In the genomic region with DNA sequence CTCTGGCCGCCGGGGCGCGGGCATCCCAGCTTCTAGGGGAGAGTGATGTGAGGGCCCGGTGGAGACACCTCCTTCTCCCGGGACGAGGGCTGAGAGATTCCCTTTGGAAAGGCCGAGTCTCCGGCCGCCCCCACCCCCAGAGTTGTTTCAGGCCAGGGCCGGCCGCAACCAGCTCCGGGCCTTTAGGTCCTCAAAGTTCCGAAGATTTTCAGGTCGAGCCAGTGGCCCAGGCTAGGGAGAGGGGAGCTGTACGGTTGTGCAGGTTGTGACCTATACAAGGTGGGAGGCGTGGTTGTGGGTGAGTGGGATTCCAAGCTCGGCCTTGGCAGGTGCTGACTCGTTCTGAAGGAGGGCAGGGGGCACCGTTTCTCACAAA, we compare ENCODE assay signal across 15 cellular contexts. TPM values are rescaled to one million over a fixed set of nuclear protein-coding genes. Genes with fewer than 3 reads are reported as not detected.
DNase-seq lines count a peak whose midpoint lies in the region; ATAC-seq and TF ChIP-seq lines count a peak whose summit lies in the region.
"Had no signal": no experiment of that assay in that cellular context is flagged by ENCODE, and none has a peak within 500 bp of the region (broad histone marks: within the 10 kb centered on the region; RNA-seq: fewer than 3 reads in every experiment).

No MANE protein-coding gene starts in this region.

- WGBS in sigmoid colon, 2 donors = 40 to 51% methylated on average over 20 of the region's 20 CpGs

- H3K9me3 ChIP-seq in ES-I3 (ENCODE audit: control insufficient read depth, insufficient read depth, low read length) = no peaks in the 10 kb centered on the region
- H3K9me3 ChIP-seq in ascending aorta = no peaks in the 10 kb centered on the region
- H3K9me3 ChIP-seq in iPS-18c (ENCODE audit: control insufficient read depth, insufficient read depth, low read length) = no peaks in the 10 kb centered on the region
- H3K9me3 ChIP-seq in sigmoid colon = no peaks in the 10 kb centered on the region

- POLR2A ChIA-PET in GM10248 (lab: Yijun Ruan, JAX) = no interaction called here

- no peaks in the 10 kb centered on the region for H3K9me3 Mint-ChIP-seq in natural killer cell
- H3K9me3 Mint-ChIP-seq: activated CD4-positive, alpha-beta memory T cell treated with anti-CD3 and anti-CD28 coated beads for 36 hours; activated naive CD8-positive, alpha-beta T cell treated with anti-CD3 and anti-CD28 coated beads, Interleukin-2, amount 10 ng/mL, durations not matched to agents 7 days and 5 days had no signal

- peaks cover 41% of the 10 kb centered on the region for H3K4me1 ChIP-seq in ES-I3 (ENCODE audit: insufficient read depth, low read length)
- peaks cover 8 to 9% of the 10 kb centered on the region in 2 donors for H3K4me1 ChIP-seq in ascending aorta
- peaks cover 0 to 17% (median 16%) of the 10 kb centered on the region in 4 donors for H3K4me1 ChIP-seq in sigmoid colon
- H3K4me1 ChIP-seq: foreskin keratinocyte had no signal

- ATAC-seq in natural killer cell = no peak
- ATAC-seq: foreskin keratinocyte had no signal

- no peak overlapping the region for H3K27ac Mint-ChIP-seq in natural killer cell
- H3K27ac Mint-ChIP-seq: activated CD4-positive, alpha-beta memory T cell treated with anti-CD3 and anti-CD28 coated beads for 36 hours; activated naive CD8-positive, alpha-beta T cell treated with anti-CD3 and anti-CD28 coated beads, Interleukin-2, amount 10 ng/mL, durations not matched to agents 7 days and 5 days had no signal

- no peak for TF ChIP-seq POLR2A in sigmoid colon (IDR thresholded peaks at IDR 0.05)

- H3K9ac ChIP-seq in ES-I3 (ENCODE audit: low read depth, low read length) = peak overlapping the region; percentile 78

- TF ChIP-seq CTCF in ascending aorta (IDR thresholded peaks at IDR 0.05) (no peak), sigmoid colon (IDR thresholded peaks at IDR 0.05) (no peak), natural killer cell (IDR thresholded peaks at IDR 0.05) (no peak), GM10248 (IDR thresholded peaks at IDR 0.05; ENCODE audit: control extremely low read depth, extremely low read depth, low read depth, missing control alignments) (no peak)

- no peak overlapping the region for H3K27ac ChIP-seq in ascending aorta
- no peak overlapping the region for H3K27ac ChIP-seq in sigmoid colon
- H3K27ac ChIP-seq: foreskin keratinocyte had no signal

- H3K4me1 Mint-ChIP-seq in natural killer cell = peaks cover 0 to 17% of the 10 kb centered on the region in 2 donors

- no peak overlapping the region for H3K4me3 Mint-ChIP-seq in natural killer cell
- H3K4me3 Mint-ChIP-seq: activated CD4-positive, alpha-beta memory T cell treated with anti-CD3 and anti-CD28 coated beads for 36 hours; activated naive CD8-positive, alpha-beta T cell treated with anti-CD3 and anti-CD28 coated beads, Interleukin-2, amount 10 ng/mL, durations not matched to agents 7 days and 5 days had no signal

- DNase-seq in ascending aorta (ENCODE audit: low spot score in 2 of 2) (no peak), sigmoid colon (no peak), natural killer cell (no peak), T-helper 1 cell (no peak), GM10248 (ENCODE audit: extremely low spot score) (no peak)
- no peak for DNase-seq in stimulated activated CD4-positive, alpha-beta T cell treated with anti-CD3 and anti-CD28 coated beads, Interleukin-4, amount 100 ng/mL, for 24 hours
- DNase-seq: activated CD4-positive, alpha-beta memory T cell treated with anti-CD3 and anti-CD28 coated beads for 36 hours; DMS79; foreskin keratinocyte; NCI-H1105; SIG-M5; stimulated activated CD8-positive, alpha-beta memory T cell treated with anti-CD3 and anti-CD28 coated beads, Interleukin-4, amount 100 ng/mL, for 48 hours had no signal

- H3K4me3 ChIP-seq in ascending aorta (peak overlapping the region; percentile 23 to 65), iPS-18c (ENCODE audit: insufficient read depth, low read depth, low read length) (peak overlapping the region; percentile 65), sigmoid colon (peak overlapping the region in 3 of 4 donors; percentile 40 to 43 (median 43))

- TF ChIP-seq EP300 in sigmoid colon (IDR thresholded peaks at IDR 0.05) = no peak

- peaks cover 48 to 66% of the 10 kb centered on the region in 2 donors for H3K27me3 Mint-ChIP-seq in natural killer cell (ENCODE audit: low read depth in 2 of 2)

- H3K36me3 ChIP-seq in ES-I3 (ENCODE audit: insufficient read depth, low read length) (no peaks in the 10 kb centered on the region), ascending aorta (no peaks in the 10 kb centered on the region), sigmoid colon (no peaks in the 10 kb centered on the region)

- H3K27me3 ChIP-seq in ascending aorta (peaks cover 7% of the 10 kb centered on the region), sigmoid colon (peaks cover 19 to 61% (median 33%) of the 10 kb centered on the region in 3 donors)

- intact Hi-C loops in ascending aorta (cut with DNase I) (no loop called here), sigmoid colon (cut with DNase I) (no loop called here), natural killer cell (cut with micrococcal nuclease) (no loop called here)

- CTCF ChIA-PET in GM10248 (lab: Yijun Ruan, JAX) = interaction anchor here (1.4 kb wide), 1 partner anchor 10 kb away, joined by 3 read pairs; no protein-coding TSS in a partner anchor

- no peaks in the 10 kb centered on the region for H3K36me3 Mint-ChIP-seq in natural killer cell
- H3K36me3 Mint-ChIP-seq: activated CD4-positive, alpha-beta memory T cell treated with anti-CD3 and anti-CD28 coated beads for 36 hours; activated naive CD8-positive, alpha-beta T cell treated with anti-CD3 and anti-CD28 coated beads, Interleukin-2, amount 10 ng/mL, durations not matched to agents 7 days and 5 days had no signal

RNA-seq across cellular contexts. Expression of gene ANKRD33, which starts 18.4 kb away (rescaled TPM):
- total RNA-seq in ascending aorta (not detected), sigmoid colon (not detected), natural killer cell (not detected)
- polyA plus RNA-seq in sigmoid colon = under 1 TPM in 1 of 3 donors, not detected in 2; 0.16 TPM
- total RNA-seq: activated CD4-positive, alpha-beta memory T cell treated with anti-CD3 and anti-CD28 coated beads for 36 hours; activated naive CD8-positive, alpha-beta T cell treated with anti-CD3 and anti-CD28 coated beads, Interleukin-2, amount 10 ng/mL, durations not matched to agents 7 days and 5 days; foreskin keratinocyte had no signal
- polyA plus RNA-seq: foreskin keratinocyte had no signal

RNA-seq across cellular contexts. Expression of gene FIGNL2, which starts 21.0 kb away (rescaled TPM):
- total RNA-seq in ascending aorta = not detected
- total RNA-seq in sigmoid colon = under 1 TPM in 2 of 4 donors, not detected in 2; 0.28 to 0.36 TPM
- polyA plus RNA-seq in sigmoid colon = under 1 TPM in 1 of 3 donors, not detected in 2; 0.36 TPM
- 1 to 10 TPM; 1.4 to 1.6 (median 1.5) TPM for total RNA-seq in natural killer cell
- total RNA-seq: foreskin keratinocyte had no signal

RNA-seq across cellular contexts. Expression of gene ACVRL1, which starts 37.8 kb away (rescaled TPM):
- total RNA-seq in ascending aorta = 308 TPM
- 100 to 1,000 TPM in 1 of 4 donors, 10 to 100 TPM in 3; 63.0 to 113 (median 70.9) TPM for total RNA-seq in sigmoid colon
- 10 to 100 TPM; 12.5 to 83.6 (median 24.6) TPM for polyA plus RNA-seq in sigmoid colon
- under 1 TPM in 1 of 3 donors, not detected in 2; 0.57 TPM for total RNA-seq in natural killer cell
- total RNA-seq: activated CD4-positive, alpha-beta memory T cell treated with anti-CD3 and anti-CD28 coated beads for 36 hours; activated naive CD8-positive, alpha-beta T cell treated with anti-CD3 and anti-CD28 coated beads, Interleukin-2, amount 10 ng/mL, durations not matched to agents 7 days and 5 days; foreskin keratinocyte had no signal

Comparison
In these comparisons a context has a peak if more than half of its experiments do, and no peak if none do; other contexts are left out.
1. RNA of gene ACVRL1, which starts 37.8 kb away (total RNA-seq): 308 TPM in ascending aorta (single experiment) and 63.0 to 113 TPM in sigmoid colon; 0.57 TPM in natural killer cell; every median in the first group is over 10 times any median in the second.
2. Peak in every context shown above with its lines, with median percentiles within 50 percentile points of each other: H3K4me3 ChIP-seq.